In the genomic region with DNA sequence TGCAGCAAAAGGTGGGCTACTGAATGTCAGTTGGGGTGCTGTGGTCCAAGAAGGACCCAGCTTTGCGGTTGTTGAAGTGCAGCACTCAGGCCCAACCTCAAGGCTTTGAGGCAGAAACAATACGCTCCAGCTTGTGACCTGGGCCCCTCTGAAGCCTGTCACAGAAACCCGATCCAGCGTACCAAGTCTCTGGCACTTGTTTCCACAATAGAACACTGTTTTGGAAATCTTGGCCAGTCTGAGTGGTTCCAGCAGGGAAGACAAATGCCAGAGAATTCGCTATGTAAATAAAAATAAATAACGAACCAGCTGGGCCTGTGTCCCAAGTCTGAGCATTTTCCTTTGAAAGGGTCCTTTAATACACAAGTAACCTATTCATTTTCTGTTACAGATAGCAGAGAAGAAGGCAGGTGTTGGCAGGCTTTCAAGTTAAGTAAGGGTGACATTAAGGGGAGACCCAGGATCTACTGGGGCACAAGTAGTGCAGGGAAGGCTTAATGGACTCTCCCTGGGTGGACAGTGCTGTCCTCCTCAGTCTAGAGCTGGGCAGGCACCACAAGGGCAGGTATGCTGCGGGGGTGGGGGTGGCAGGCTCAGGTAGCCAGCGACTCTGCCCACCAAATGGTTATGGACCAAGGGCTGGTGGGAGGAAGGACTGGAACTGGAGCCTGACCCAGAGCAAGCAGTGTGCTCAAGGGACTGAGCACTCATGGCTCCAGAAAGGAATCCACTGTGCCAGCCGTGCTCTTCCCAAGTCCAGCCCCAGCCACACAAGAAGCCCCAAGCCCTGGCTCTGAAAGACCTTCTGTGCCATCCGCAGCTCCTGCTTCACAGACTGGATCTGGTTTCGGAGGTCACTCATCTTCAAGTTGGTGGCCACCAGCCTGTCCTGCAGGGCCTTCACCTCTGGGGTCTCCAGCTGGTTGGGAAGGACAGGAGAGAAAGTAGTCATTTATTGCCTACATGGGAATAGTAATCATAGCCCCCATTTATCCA, we compare ENCODE assay signal across 9 cellular contexts.
A peak's percentile ranks its signal among the peaks of the same experiment; 100 is the strongest.
DNase-seq lines count a peak whose midpoint lies in the region; ATAC-seq, FAIRE-seq and TF ChIP-seq lines count a peak whose summit lies in the region.
"Had no signal": no experiment of that assay in that cellular context is flagged by ENCODE, and none has a peak within 500 bp of the region (broad histone marks: within the 10 kb centered on the region; RNA-seq: fewer than 3 reads in every experiment).

No MANE protein-coding gene starts in this region.

- no peak for FAIRE-seq in GM19239 (lab: Jason Lieb, UNC)
- FAIRE-seq: endometrium had no signal

- H3K4me1 Mint-ChIP-seq in T-helper 2 cell treated with Interferon-gamma antibody and Interleukin-4, amounts not matched to agents 5 μg/mL and 100 μg/mL, for 36 hours (ENCODE audit: low read depth) = peaks cover 25% of the 10 kb centered on the region

- peak overlapping the region; percentile 80 to 87 for H3K27ac ChIP-seq in tibial artery

- H3K9me3 Mint-ChIP-seq in T-helper 2 cell treated with Interferon-gamma antibody and Interleukin-4, amounts not matched to agents 5 μg/mL and 100 μg/mL, for 36 hours = no peaks in the 10 kb centered on the region

- H3K27ac Mint-ChIP-seq in T-helper 2 cell treated with Interferon-gamma antibody and Interleukin-4, amounts not matched to agents 5 μg/mL and 100 μg/mL, for 36 hours = no peak overlapping the region

- no peaks in the 10 kb centered on the region for H3K27me3 Mint-ChIP-seq in T-helper 2 cell treated with Interferon-gamma antibody and Interleukin-4, amounts not matched to agents 5 μg/mL and 100 μg/mL, for 36 hours (ENCODE audit: low read depth)

- H3K27me3 ChIP-seq in tibial artery = no peaks in the 10 kb centered on the region

- no peaks in the 10 kb centered on the region for H3K9me3 ChIP-seq in tibial artery

- no peaks in the 10 kb centered on the region for H3K36me3 ChIP-seq in tibial artery

- no peak for ATAC-seq in GM18861 (IDR thresholded peaks at IDR 0.05; ENCODE audit: unreplicated experiment)

- DNase-seq in T-helper 2 cell treated with Interferon-gamma antibody and Interleukin-4, amounts not matched to agents 5 μg/mL and 100 μg/mL, for 36 hours (ENCODE audit: low spot score) = no peak
- DNase-seq in T-helper 2 cell = no peak
- peak; percentile 26 for DNase-seq in astrocyte of the spinal cord (ENCODE audit: low read depth, low spot score)
- DNase-seq in left kidney (ENCODE audit: low read depth, low spot score) = peak; percentile 87
- DNase-seq in tibial artery = peak; percentile 56 to 84
- no peak for DNase-seq in retina
- DNase-seq in GM19239 (ENCODE audit: insufficient read length, low spot score) = no peak

- no peak overlapping the region for H3K4me3 ChIP-seq in astrocyte of the spinal cord (ENCODE audit: low read depth, low read length)
- no peak overlapping the region for H3K4me3 ChIP-seq in tibial artery

- H3K36me3 Mint-ChIP-seq in T-helper 2 cell treated with Interferon-gamma antibody and Interleukin-4, amounts not matched to agents 5 μg/mL and 100 μg/mL, for 36 hours (ENCODE audit: low read depth) = no peaks in the 10 kb centered on the region

- peaks cover 0 to 67% (median 38%) of the 10 kb centered on the region in 4 donors for H3K4me1 ChIP-seq in tibial artery

- intact Hi-C loops in tibial artery (cut with DNase I; ENCODE audit: low total_unique reads) = loop anchor here (5.0 kb wide), 1 partner anchor 164 kb away; the partner anchor contains the start of gene SEC22C

- H3K4me3 Mint-ChIP-seq in T-helper 2 cell treated with Interferon-gamma antibody and Interleukin-4, amounts not matched to agents 5 μg/mL and 100 μg/mL, for 36 hours = peak overlapping the region; percentile 34

- TF ChIP-seq CTCF in astrocyte of the spinal cord (IDR thresholded peaks at IDR 0.05; ENCODE audit: low read depth, low read length) = no peak
- no peak for TF ChIP-seq CTCF in tibial artery (IDR thresholded peaks at IDR 0.05)

- in situ Hi-C loops in astrocyte of the spinal cord (cut with HindIII; ENCODE audit: low sequenced_read_pairs) = no loop called here

Comparison
In these comparisons a context has a peak if more than half of its experiments do, and no peak if none do; other contexts are left out.
1. DNase-seq: peak in astrocyte of the spinal cord (single experiment), left kidney (single experiment) and tibial artery (2 of 2); none in T-helper 2 cell treated with Interferon-gamma antibody and Interleukin-4, amounts not matched to agents 5 μg/mL and 100 μg/mL, for 36 hours (single experiment), T-helper 2 cell (0 of 5), retina (single experiment) and GM19239 (single experiment).